ENCODE assay signal across 10 cellular contexts in genomic region chr17:73902416-73903181, GRCh38.
DNase-seq lines count a peak whose midpoint lies in the region; ATAC-seq and TF ChIP-seq lines count a peak whose summit lies in the region.
"Had no signal": no experiment of that assay in that cellular context is flagged by ENCODE, and none has a peak within 500 bp of the region (broad histone marks: within the 10 kb centered on the region; RNA-seq: fewer than 3 reads in every experiment).

No MANE protein-coding gene starts in this region.

- H3K4me2 ChIP-seq in SK-N-SH, result no peak overlapping the region
- H3K4me2 ChIP-seq: KMS-11 had no signal

- TF ChIP-seq RAD21 in SK-N-SH (IDR thresholded peaks at IDR 0.05; ENCODE audit: low read length), result no peak

- H3K9ac ChIP-seq in SK-N-SH, result no peak overlapping the region
- H3K9ac ChIP-seq: KMS-11 had no signal

- peaks cover 45% of the 10 kb centered on the region for H3K27me3 Mint-ChIP-seq in activated T-cell treated with anti-CD3 and anti-CD28 coated beads, Interleukin-2, amount 50 U/mL, for 72 hours (ENCODE audit: low read depth)

- H4K20me1 ChIP-seq in SK-N-SH (ENCODE audit: insufficient read depth), result no peaks in the 10 kb centered on the region

- no peaks in the 10 kb centered on the region for H3F3A ChIP-seq in SK-N-SH (replicated peaks; ENCODE audit: insufficient read depth)

- H3K4me1 Mint-ChIP-seq in activated T-cell treated with anti-CD3 and anti-CD28 coated beads, Interleukin-2, amount 50 U/mL, for 72 hours (ENCODE audit: low read depth), result peaks cover 13% of the 10 kb centered on the region

- intact Hi-C loops in thyroid gland (cut with DNase I), result no loop called here

- H3K9me3 ChIP-seq in thyroid gland, result no peaks in the 10 kb centered on the region
- H3K9me3 ChIP-seq in SK-N-SH, result peaks cover 3% of the 10 kb centered on the region; the same call in 1 of the 2 replicates

- no peaks in the 10 kb centered on the region for H3K9me2 ChIP-seq in SK-N-SH

- no peak overlapping the region for H3K27ac Mint-ChIP-seq in activated T-cell treated with anti-CD3 and anti-CD28 coated beads, Interleukin-2, amount 50 U/mL, for 72 hours

- no peak for TF ChIP-seq CTCF in thyroid gland (IDR thresholded peaks at IDR 0.05)
- TF ChIP-seq CTCF in SK-N-SH (IDR thresholded peaks at IDR 0.05), result no peak

- POLR2A ChIA-PET in SK-N-SH (lab: Yijun Ruan, JAX), result no interaction called here

- H3K4me1 ChIP-seq in thyroid gland (peaks cover 10 to 18% of the 10 kb centered on the region in 2 donors), SK-N-SH (ENCODE audit: control insufficient read depth in 1 of 2, insufficient read depth in 2 of 2, low read depth in 1 of 2, low read length in 1 of 2) (no peaks in the 10 kb centered on the region)

- H3K4me3 Mint-ChIP-seq in activated T-cell treated with anti-CD3 and anti-CD28 coated beads, Interleukin-2, amount 50 U/mL, for 72 hours, result peak overlapping the region; percentile 63 to 76

- 24% methylated on average over 18 to 24 of the region's 26 CpGs for WGBS in thyroid gland, 2 donors
- 60% methylated on average over 26 of the region's 26 CpGs for WGBS in SK-N-SH (ENCODE audit: low lambda C conversion rate)

- DNase-seq in activated T-cell treated with anti-CD3 and anti-CD28 coated beads, Interleukin-2, amount 50 U/mL, for 72 hours, result no peak
- no peak for DNase-seq in activated T-cell treated with anti-CD3 and anti-CD28 coated beads, Interleukin-2, amount 50 U/mL, for 48 hours
- DNase-seq in NCI-H774 (lab: John Stamatoyannopoulos, UW) (peak; percentile 83), iPS DF 4.7 (ENCODE audit: extremely low read depth, low spot score) (peak; percentile 16), thyroid gland (peak; percentile 15 to 21), kidney glomerular epithelial cell (lab: John Stamatoyannopoulos, UW) (no peak), SK-N-SH (no peak)
- DNase-seq: WERI-Rb-1 had no signal

- no peak for TF ChIP-seq POLR2A in thyroid gland (IDR thresholded peaks at IDR 0.05)

- TF ChIP-seq EP300 in SK-N-SH (IDR thresholded peaks at IDR 0.05; ENCODE audit: borderline replicate concordance in 1 of 2, low read depth in 1 of 2, low read length in 1 of 2), result no peak

- H3K4me3 ChIP-seq in thyroid gland (replicated peaks in 1 of 3), result no peak overlapping the region
- H3K4me3 ChIP-seq in SK-N-SH (ENCODE audit: low read depth in 2 of 2, low read length in 1 of 2), result no peak overlapping the region

- CTCF ChIA-PET in SK-N-SH (lab: Yijun Ruan, JAX), result interaction anchor here (1.2 to 1.3 kb wide), 2 partner anchors 11 to 38 kb away, joined by 3 to 7 read pairs; no protein-coding TSS in a partner anchor

- H3K27me3 ChIP-seq in thyroid gland (peaks cover 4% of the 10 kb centered on the region), SK-N-SH (ENCODE audit: insufficient read depth) (no peaks in the 10 kb centered on the region)

- ATAC-seq in activated T-cell treated with anti-CD3 and anti-CD28 coated beads, Interleukin-2, amount 50 U/mL, for 72 hours (replicated peaks in 1 of 2), result no peak
- no peak for ATAC-seq in HG02870 (IDR thresholded peaks at IDR 0.05; ENCODE audit: unreplicated experiment)

- no peaks in the 10 kb centered on the region for H3K36me3 ChIP-seq in thyroid gland
- H3K36me3 ChIP-seq in SK-N-SH (replicated peaks in 1 of 2; ENCODE audit: control insufficient read depth in 1 of 2, insufficient read depth in 2 of 2, low read length in 1 of 2), result no peaks in the 10 kb centered on the region
- H3K36me3 ChIP-seq: WERI-Rb-1 had no signal

- no peaks in the 10 kb centered on the region for H3K36me3 Mint-ChIP-seq in activated T-cell treated with anti-CD3 and anti-CD28 coated beads, Interleukin-2, amount 50 U/mL, for 72 hours (ENCODE audit: insufficient read depth in 2 of 2)

- no peaks in the 10 kb centered on the region for H3K9me3 Mint-ChIP-seq in activated T-cell treated with anti-CD3 and anti-CD28 coated beads, Interleukin-2, amount 50 U/mL, for 72 hours

- no peak overlapping the region for H3K27ac ChIP-seq in thyroid gland
- no peak overlapping the region for H3K27ac ChIP-seq in SK-N-SH (ENCODE audit: low read depth in 2 of 2, low read length in 1 of 2)
- H3K27ac ChIP-seq: KMS-11, WERI-Rb-1 had no signal

- H2AFZ ChIP-seq in SK-N-SH (ENCODE audit: low read depth), result no peak overlapping the region

- no peaks in the 10 kb centered on the region for H3K79me2 ChIP-seq in SK-N-SH (ENCODE audit: insufficient read depth)

TF ChIP-seq in SK-N-SH, 30 proteins besides CTCF, POLR2A, EP300 and RAD21:
- TF ChIP-seq, protein P1, sequence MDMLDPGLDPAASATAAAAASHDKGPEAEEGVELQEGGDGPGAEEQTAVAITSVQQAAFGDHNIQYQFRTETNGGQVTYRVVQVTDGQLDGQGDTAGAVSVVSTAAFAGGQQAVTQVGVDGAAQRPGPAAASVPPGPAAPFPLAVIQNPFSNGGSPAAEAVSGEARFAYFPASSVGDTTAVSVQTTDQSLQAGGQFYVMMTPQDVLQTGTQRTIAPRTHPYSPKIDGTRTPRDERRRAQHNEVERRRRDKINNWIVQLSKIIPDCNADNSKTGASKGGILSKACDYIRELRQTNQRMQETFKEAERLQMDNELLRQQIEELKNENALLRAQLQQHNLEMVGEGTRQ (IDR thresholded peaks at IDR 0.05; ENCODE audit: borderline replicate concordance, low read depth, low read length), result no peak
- TF ChIP-seq MXI1 (IDR thresholded peaks at IDR 0.05; ENCODE audit: low read depth, low read length) (no peak), GABPA (IDR thresholded peaks at IDR 0.05; ENCODE audit: low read depth) (no peak), RXRA (IDR thresholded peaks at IDR 0.05; ENCODE audit: borderline replicate concordance, low read depth) (no peak), ELF1 (IDR thresholded peaks at IDR 0.05) (no peak), JUND (IDR thresholded peaks at IDR 0.05) (no peak), PBX3 (IDR thresholded peaks at IDR 0.05) (no peak), TAF1 (IDR thresholded peaks at IDR 0.05; ENCODE audit: borderline replicate concordance, low read depth, low read length) (no peak), FOXM1 (IDR thresholded peaks at IDR 0.05; ENCODE audit: low read depth) (no peak), RCOR1 (IDR thresholded peaks at IDR 0.05; ENCODE audit: low read length) (no peak), NRF1 (IDR thresholded peaks at IDR 0.05; ENCODE audit: low read depth, low read length) (no peak), TCF12 (IDR thresholded peaks at IDR 0.05) (no peak), MEF2A (IDR thresholded peaks at IDR 0.05; ENCODE audit: borderline replicate concordance, low read depth) (no peak)

Comparison
In these comparisons a context has a peak if more than half of its experiments do, and no peak if none do; other contexts are left out.
1. DNase-seq: peak in NCI-H774 (single experiment), iPS DF 4.7 (single experiment) and thyroid gland (2 of 2); none in activated T-cell treated with anti-CD3 and anti-CD28 coated beads, Interleukin-2, amount 50 U/mL, for 72 hours (0 of 2), activated T-cell treated with anti-CD3 and anti-CD28 coated beads, Interleukin-2, amount 50 U/mL, for 48 hours (0 of 2), kidney glomerular epithelial cell (single experiment) and SK-N-SH (single experiment).